In the genomic region with DNA sequence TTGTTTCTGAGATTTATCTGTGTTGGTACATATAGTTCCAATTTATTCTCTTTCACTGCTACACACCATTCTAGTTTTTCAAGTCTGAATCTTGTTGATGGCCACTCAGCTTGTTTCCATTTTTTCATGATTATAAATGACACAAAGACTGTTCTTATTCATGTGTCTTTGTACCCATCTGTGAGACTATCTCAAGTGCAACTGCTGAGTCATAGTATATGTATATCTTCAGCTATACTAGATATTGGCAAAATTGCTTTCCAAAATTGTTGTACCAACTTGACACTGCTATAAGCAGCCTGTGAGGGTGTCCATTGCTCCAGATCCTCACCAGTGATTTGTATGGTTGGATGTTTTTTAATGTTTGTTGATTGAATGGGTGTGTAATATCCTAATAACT, we compare ENCODE assay signal across 2 cellular contexts.
A peak's percentile ranks its signal among the peaks of the same experiment; 100 is the strongest.
TF ChIP-seq lines count a peak whose summit lies in the region.

No MANE protein-coding gene starts in this region.

TF ChIP-seq in HepG2, 621 proteins besides CTCF, POLR2A, EP300 and RAD21:
- no peak for TF ChIP-seq PHF8 (CRISPR knock-in tag; IDR thresholded peaks at IDR 0.05)
- no peak for TF ChIP-seq ZNF30 (CRISPR knock-in tag; IDR thresholded peaks at IDR 0.05)
- TF ChIP-seq NFE2L2 (IDR thresholded peaks at IDR 0.05; ENCODE audit: low read length), result peak; percentile 56; the same call in 1 of the 2 replicates
- 0 out of 2 replicates have a peak, but pooled peaks have one; percentile 13 for TF ChIP-seq NFE2 (CRISPR knock-in tag; IDR thresholded peaks at IDR 0.05)
- no peak for TF ChIP-seq ZNF530 (CRISPR knock-in tag; IDR thresholded peaks at IDR 0.05; ENCODE audit: low read depth)
- TF ChIP-seq MAFK (conservative IDR thresholded peaks at IDR 0.05 in 1 of 2, IDR thresholded peaks at IDR 0.05 in 1 of 2; ENCODE audit: low read length in 2 of 2), result peak; percentile 16 to 20; a peak in 1 of 4 replicates

TF ChIP-seq in endothelial cell of umbilical vein, 7 proteins besides CTCF, POLR2A, EP300 and RAD21:
- TF ChIP-seq EZH2 (IDR thresholded peaks at IDR 0.05; ENCODE audit: borderline replicate concordance, low read depth, low read length, severe bottlenecking) (no peak), JUN (IDR thresholded peaks at IDR 0.05; ENCODE audit: borderline replicate concordance, insufficient read depth, insufficient read length, low read depth) (no peak), MYC (IDR thresholded peaks at IDR 0.05; ENCODE audit: low read depth, low read length) (no peak), GATA2 (IDR thresholded peaks at IDR 0.05; ENCODE audit: insufficient read depth, insufficient read length, low read depth, low read length) (no peak), FOS (IDR thresholded peaks at IDR 0.05; ENCODE audit: borderline replicate concordance, insufficient read depth, low read length) (peak; percentile 32)
- TF ChIP-seq, protein P1, sequence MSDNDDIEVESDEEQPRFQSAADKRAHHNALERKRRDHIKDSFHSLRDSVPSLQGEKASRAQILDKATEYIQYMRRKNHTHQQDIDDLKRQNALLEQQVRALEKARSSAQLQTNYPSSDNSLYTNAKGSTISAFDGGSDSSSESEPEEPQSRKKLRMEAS (IDR thresholded peaks at IDR 0.05; ENCODE audit: insufficient read depth, insufficient read length), result no peak
TF ChIP-seq in endothelial cell of umbilical vein: peak in this region for 1.
